ENCODE assay signal across 8 cellular contexts in the genomic region with DNA sequence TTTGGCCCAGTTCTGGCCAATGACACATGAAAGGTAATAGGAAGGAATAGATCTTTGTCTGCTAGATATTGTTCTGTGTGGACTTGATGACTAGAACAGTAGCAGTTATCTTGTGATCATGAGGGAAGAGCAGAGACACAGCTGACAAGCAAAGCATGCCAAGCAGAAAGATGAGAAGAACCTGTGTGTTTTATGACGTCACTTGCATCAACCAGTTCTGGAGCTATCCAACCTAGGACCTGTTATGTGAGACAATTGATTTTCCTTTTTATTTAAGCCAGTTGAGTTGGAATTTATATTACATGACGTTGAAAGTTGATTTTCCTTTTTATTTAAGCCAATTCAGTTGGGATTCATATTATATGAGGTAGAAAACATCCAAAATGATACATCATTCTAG.
"Had no signal": no experiment of that assay in that cellular context is flagged by ENCODE, and none has a peak within 500 bp of the region (broad histone marks: within the 10 kb centered on the region; RNA-seq: fewer than 3 reads in every experiment).

No MANE protein-coding gene starts in this region.

- H3K4me1 ChIP-seq: HAP-1 had no signal

- H3K4me3 ChIP-seq: GM23248, HAP-1 had no signal

- H3K9me3 ChIP-seq: HAP-1 had no signal

- ATAC-seq: HCT116 had no signal

- H3K36me3 ChIP-seq: HAP-1 had no signal

- DNase-seq: GM23248, GOT3, H7, IMR-90, KBM-7 had no signal

- H3K9ac ChIP-seq: GM23248, KMS-11 had no signal

- H2AFZ ChIP-seq: GM23248 had no signal

- H3K27ac ChIP-seq: GM23248, KMS-11 had no signal

- H3K4me2 ChIP-seq: KMS-11 had no signal
